ENCODE assay signal across 7 cellular contexts in the genomic region with DNA sequence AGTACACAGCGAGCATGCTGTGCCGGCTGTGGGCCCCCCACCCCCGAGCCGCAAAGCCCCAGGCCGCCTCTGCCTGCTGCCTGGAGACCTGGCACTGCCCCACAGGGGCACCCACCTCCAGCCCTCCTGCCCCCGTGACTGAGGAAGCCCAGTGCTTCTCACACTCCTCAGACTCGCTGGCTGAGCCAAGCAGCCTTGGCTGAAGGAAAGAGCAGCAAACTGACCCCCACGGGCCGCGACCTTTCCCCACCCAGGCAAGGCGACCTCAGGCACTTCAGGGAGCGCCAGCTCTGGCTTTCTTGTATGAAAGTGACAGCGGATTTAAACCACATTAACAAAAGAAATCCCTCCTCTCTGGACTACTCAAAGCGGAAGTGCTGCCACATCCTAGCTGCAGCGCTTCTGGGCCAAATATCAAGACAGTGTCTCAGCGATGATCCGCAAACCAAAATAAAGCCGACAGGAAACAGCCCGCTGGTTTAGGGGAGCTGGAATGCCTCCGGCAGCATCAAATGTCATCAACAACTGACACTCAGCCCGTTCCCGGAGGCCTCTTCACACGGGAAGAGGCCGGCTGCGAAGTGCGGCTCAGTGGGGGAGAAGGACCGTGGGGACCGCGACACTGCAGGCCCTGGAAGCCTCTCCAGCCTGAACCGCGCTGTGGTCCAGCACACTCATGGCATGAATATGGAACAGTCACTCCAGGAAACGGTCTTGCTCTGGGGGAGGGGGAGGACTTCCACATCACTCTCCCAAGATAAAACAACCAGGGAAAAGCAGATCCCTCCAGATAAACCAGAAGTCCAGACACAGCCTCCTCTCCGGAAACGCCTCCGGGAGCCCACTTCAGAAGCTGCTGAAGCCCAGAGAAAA. TPM values are rescaled to one million over a fixed set of nuclear protein-coding genes. Genes with fewer than 3 reads are reported as not detected.
DNase-seq lines count a peak whose midpoint lies in the region; FAIRE-seq and TF ChIP-seq lines count a peak whose summit lies in the region.

No MANE protein-coding gene starts in this region.

- peak overlapping the region; percentile 87 for H3K9ac ChIP-seq in Loucy (ENCODE audit: low read depth, low read length, poor library complexity, severe bottlenecking)

- H3K79me2 ChIP-seq in Loucy (ENCODE audit: insufficient read depth, low read length): peaks cover 62% of the 10 kb centered on the region

- no peak for FAIRE-seq in small intestine (lab: Jason Lieb, UNC)

- H2AFZ ChIP-seq in Loucy (ENCODE audit: low read length): peak overlapping the region; percentile 64

- H3K4me1 ChIP-seq in Loucy (ENCODE audit: insufficient read depth, low read length, poor library complexity, severe bottlenecking) (peaks cover 54% of the 10 kb centered on the region), small intestine (ENCODE audit: control insufficient read depth in 2 of 2, insufficient read depth in 1 of 2, low read depth in 1 of 2, low read length in 1 of 2) (peaks cover 0 to 6% of the 10 kb centered on the region in 2 donors)

- TF ChIP-seq CTCF in GM13976 (IDR thresholded peaks at IDR 0.05; ENCODE audit: borderline replicate concordance, control extremely low read depth, extremely low read depth, insufficient read depth, missing control alignments): no peak
- TF ChIP-seq CTCF in Loucy (conservative IDR thresholded peaks at IDR 0.05; ENCODE audit: low read length): no peak

- peaks cover 15% of the 10 kb centered on the region for H4K20me1 ChIP-seq in Loucy (ENCODE audit: insufficient read depth, low read length, poor library complexity, severe bottlenecking)

- H3K4me2 ChIP-seq in Loucy (ENCODE audit: low read depth, low read length, poor library complexity, severe bottlenecking): peak overlapping the region; percentile 94

- H3F3A ChIP-seq in Loucy (ENCODE audit: low read depth): peaks cover 22% of the 10 kb centered on the region; the same call in 1 of the 2 replicates

- H3K9me2 ChIP-seq in Loucy (replicated peaks; ENCODE audit: low read depth, low read length): no peaks in the 10 kb centered on the region

- 15 to 39% (median 29%) methylated on average over 34 to 35 of the region's 35 CpGs for WGBS in small intestine, 3 donors

- H3K27ac ChIP-seq in small intestine (ENCODE audit: low read depth in 1 of 2, low read length in 1 of 2): peak overlapping the region; percentile 38 to 89

- no peaks in the 10 kb centered on the region for H3K27me3 ChIP-seq in Loucy (ENCODE audit: insufficient read depth, low read length, poor library complexity, severe bottlenecking)
- no peaks in the 10 kb centered on the region for H3K27me3 ChIP-seq in small intestine (ENCODE audit: control insufficient read depth in 2 of 2, insufficient read depth in 2 of 2, low read length in 2 of 2)

- H3K9me3 ChIP-seq in Loucy (ENCODE audit: insufficient read depth, low read depth, low read length) (no peaks in the 10 kb centered on the region), small intestine (ENCODE audit: control insufficient read depth, low read depth) (no peaks in the 10 kb centered on the region)

- no peaks in the 10 kb centered on the region for H3K36me3 ChIP-seq in Loucy (ENCODE audit: insufficient read depth, low read length)
- no peaks in the 10 kb centered on the region for H3K36me3 ChIP-seq in small intestine (ENCODE audit: control insufficient read depth in 2 of 2, insufficient read depth in 2 of 2, low read length in 2 of 2)

- H3K4me3 ChIP-seq in Loucy (ENCODE audit: low read length, poor library complexity, severe bottlenecking) (peak overlapping the region; percentile 87), small intestine (ENCODE audit: low read depth in 1 of 2, low read length in 2 of 2) (peak overlapping the region; percentile 66 to 75)

- in situ Hi-C loops in GM13976 (cut with MboI; ENCODE audit: low sequenced_read_pairs, unreplicated experiment): no loop called here

- DNase-seq in GM13976 (ENCODE audit: low spot score): peak; percentile 74
- DNase-seq in T1000 (lab: John Stamatoyannopoulos, UW): peak; percentile 77
- DNase-seq in central memory CD4-positive, alpha-beta T cell: peak; percentile 80
- DNase-seq in iris pigment epithelial cell (ENCODE audit: low read depth): peak; percentile 91
- no peak for DNase-seq in small intestine
- no peak for DNase-seq in NCI-H1694 treated with DMSO at 0.1 percent for 48 hours (lab: John Stamatoyannopoulos, UW)

RNA-seq across cellular contexts. Expression of gene RASA3, which starts 1.5 kb away (rescaled TPM):
- polyA plus RNA-seq in small intestine: 1 to 10 TPM; 2.0 to 7.2 (median 6.5) TPM

RNA-seq across cellular contexts. Expression of gene CFAP97D2, which starts 48.1 kb away (rescaled TPM):
- polyA plus RNA-seq in small intestine: not detected

Comparison
In these comparisons a context has a peak if more than half of its experiments do, and no peak if none do; other contexts are left out.
1. DNase-seq: peak in GM13976 (single experiment), T1000 (single experiment), central memory CD4-positive, alpha-beta T cell (single experiment) and iris pigment epithelial cell (single experiment); none in small intestine (single experiment) and NCI-H1694 treated with DMSO at 0.1 percent for 48 hours (single experiment).